Comparison of ENCODE assay signal across 2 cellular contexts in the genomic region with DNA sequence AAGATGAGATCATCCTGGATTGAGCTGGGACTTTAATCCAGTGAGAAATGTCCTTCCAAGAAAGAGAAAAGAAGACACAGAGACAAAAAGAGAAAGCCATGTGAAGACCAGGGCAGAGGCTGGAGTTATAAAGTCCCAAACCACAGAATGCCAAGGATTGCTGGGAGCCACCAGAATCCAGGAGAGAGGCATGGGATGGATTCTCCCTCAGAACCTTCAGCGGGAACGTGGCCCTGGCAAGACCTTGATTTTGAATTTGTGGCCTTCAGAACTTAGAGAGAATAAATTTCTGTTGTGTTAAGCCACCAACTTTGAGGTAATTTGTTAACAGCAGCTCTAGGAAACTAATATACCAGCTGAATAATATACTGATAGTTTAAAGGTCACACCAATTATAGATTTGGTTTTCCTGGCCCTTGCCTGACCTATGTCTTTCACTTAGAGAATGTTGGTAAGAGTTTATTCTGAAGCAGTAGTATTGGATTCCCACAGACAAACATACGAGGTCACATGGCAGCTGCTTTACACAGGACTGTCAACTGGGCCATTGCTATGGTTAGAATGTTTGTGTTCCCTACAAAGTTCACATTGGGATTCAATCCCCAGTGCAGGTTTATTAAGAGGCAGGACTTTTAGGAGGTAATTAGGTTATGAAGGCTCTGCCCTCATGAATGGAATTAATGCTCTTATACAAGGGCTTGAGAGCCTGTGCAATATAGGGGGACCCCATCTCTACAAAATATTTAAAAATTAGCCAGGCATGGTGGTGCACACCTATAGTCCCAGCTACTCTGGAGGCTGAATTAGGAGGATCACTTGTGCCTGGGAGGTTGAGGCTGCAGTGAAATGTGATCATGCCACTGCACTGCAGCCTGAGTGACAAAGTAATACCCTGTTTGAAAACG.
TF ChIP-seq lines count a peak whose summit lies in the region.

No MANE protein-coding gene starts in this region.

TF ChIP-seq in GM12878, 131 proteins besides CTCF, POLR2A, EP300 and RAD21 (continued from another document and continues in another):
- no peak for TF ChIP-seq NFIC (IDR thresholded peaks at IDR 0.05; ENCODE audit: low read depth, low read length)
- TF ChIP-seq MTA2 (IDR thresholded peaks at IDR 0.05; ENCODE audit: low read depth), result no peak
- TF ChIP-seq NRF1 (conservative IDR thresholded peaks at IDR 0.05; ENCODE audit: low read depth, low read length), result no peak
- TF ChIP-seq NKRF (conservative IDR thresholded peaks at IDR 0.05), result no peak
- TF ChIP-seq, protein P1, sequence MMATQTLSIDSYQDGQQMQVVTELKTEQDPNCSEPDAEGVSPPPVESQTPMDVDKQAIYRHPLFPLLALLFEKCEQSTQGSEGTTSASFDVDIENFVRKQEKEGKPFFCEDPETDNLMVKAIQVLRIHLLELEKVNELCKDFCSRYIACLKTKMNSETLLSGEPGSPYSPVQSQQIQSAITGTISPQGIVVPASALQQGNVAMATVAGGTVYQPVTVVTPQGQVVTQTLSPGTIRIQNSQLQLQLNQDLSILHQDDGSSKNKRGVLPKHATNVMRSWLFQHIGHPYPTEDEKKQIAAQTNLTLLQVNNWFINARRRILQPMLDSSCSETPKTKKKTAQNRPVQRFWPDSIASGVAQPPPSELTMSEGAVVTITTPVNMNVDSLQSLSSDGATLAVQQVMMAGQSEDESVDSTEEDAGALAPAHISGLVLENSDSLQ (IDR thresholded peaks at IDR 0.05), result no peak
- TF ChIP-seq ZNF207 (IDR thresholded peaks at IDR 0.05; ENCODE audit: borderline replicate concordance), result no peak
- TF ChIP-seq JUNB (IDR thresholded peaks at IDR 0.05), result no peak
- no peak for TF ChIP-seq ZSCAN29 (IDR thresholded peaks at IDR 0.05)
- no peak for TF ChIP-seq YBX1 (IDR thresholded peaks at IDR 0.05)
- no peak for TF ChIP-seq CBFB (IDR thresholded peaks at IDR 0.05; ENCODE audit: low read depth)
- TF ChIP-seq NR2C1 (IDR thresholded peaks at IDR 0.05), result no peak
- TF ChIP-seq, protein P2, sequence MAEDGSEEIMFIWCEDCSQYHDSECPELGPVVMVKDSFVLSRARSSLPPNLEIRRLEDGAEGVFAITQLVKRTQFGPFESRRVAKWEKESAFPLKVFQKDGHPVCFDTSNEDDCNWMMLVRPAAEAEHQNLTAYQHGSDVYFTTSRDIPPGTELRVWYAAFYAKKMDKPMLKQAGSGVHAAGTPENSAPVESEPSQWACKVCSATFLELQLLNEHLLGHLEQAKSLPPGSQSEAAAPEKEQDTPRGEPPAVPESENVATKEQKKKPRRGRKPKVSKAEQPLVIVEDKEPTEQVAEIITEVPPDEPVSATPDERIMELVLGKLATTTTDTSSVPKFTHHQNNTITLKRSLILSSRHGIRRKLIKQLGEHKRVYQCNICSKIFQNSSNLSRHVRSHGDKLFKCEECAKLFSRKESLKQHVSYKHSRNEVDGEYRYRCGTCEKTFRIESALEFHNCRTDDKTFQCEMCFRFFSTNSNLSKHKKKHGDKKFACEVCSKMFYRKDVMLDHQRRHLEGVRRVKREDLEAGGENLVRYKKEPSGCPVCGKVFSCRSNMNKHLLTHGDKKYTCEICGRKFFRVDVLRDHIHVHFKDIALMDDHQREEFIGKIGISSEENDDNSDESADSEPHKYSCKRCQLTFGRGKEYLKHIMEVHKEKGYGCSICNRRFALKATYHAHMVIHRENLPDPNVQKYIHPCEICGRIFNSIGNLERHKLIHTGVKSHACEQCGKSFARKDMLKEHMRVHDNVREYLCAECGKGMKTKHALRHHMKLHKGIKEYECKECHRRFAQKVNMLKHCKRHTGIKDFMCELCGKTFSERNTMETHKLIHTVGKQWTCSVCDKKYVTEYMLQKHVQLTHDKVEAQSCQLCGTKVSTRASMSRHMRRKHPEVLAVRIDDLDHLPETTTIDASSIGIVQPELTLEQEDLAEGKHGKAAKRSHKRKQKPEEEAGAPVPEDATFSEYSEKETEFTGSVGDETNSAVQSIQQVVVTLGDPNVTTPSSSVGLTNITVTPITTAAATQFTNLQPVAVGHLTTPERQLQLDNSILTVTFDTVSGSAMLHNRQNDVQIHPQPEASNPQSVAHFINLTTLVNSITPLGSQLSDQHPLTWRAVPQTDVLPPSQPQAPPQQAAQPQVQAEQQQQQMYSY (CRISPR knock-in tag; IDR thresholded peaks at IDR 0.05), result no peak
- TF ChIP-seq, protein P3, sequence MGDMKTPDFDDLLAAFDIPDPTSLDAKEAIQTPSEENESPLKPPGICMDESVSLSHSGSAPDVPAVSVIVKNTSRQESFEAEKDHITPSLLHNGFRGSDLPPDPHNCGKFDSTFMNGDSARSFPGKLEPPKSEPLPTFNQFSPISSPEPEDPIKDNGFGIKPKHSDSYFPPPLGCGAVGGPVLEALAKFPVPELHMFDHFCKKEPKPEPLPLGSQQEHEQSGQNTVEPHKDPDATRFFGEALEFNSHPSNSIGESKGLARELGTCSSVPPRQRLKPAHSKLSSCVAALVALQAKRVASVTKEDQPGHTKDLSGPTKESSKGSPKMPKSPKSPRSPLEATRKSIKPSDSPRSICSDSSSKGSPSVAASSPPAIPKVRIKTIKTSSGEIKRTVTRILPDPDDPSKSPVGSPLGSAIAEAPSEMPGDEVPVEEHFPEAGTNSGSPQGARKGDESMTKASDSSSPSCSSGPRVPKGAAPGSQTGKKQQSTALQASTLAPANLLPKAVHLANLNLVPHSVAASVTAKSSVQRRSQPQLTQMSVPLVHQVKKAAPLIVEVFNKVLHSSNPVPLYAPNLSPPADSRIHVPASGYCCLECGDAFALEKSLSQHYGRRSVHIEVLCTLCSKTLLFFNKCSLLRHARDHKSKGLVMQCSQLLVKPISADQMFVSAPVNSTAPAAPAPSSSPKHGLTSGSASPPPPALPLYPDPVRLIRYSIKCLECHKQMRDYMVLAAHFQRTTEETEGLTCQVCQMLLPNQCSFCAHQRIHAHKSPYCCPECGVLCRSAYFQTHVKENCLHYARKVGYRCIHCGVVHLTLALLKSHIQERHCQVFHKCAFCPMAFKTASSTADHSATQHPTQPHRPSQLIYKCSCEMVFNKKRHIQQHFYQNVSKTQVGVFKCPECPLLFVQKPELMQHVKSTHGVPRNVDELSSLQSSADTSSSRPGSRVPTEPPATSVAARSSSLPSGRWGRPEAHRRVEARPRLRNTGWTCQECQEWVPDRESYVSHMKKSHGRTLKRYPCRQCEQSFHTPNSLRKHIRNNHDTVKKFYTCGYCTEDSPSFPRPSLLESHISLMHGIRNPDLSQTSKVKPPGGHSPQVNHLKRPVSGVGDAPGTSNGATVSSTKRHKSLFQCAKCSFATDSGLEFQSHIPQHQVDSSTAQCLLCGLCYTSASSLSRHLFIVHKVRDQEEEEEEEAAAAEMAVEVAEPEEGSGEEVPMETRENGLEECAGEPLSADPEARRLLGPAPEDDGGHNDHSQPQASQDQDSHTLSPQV (IDR thresholded peaks at IDR 0.05), result no peak

TF ChIP-seq in liver, 16 proteins besides CTCF, POLR2A, EP300 and RAD21 (continued from another document):
- TF ChIP-seq ZBTB33 (IDR thresholded peaks at IDR 0.05) (no peak), NR2F2 (IDR thresholded peaks at IDR 0.05) (no peak), RXRA (IDR thresholded peaks at IDR 0.05) (peak; percentile 30 to 33), HNF4A (conservative IDR thresholded peaks at IDR 0.05) (peak; percentile 10 to 24), SP1 (IDR thresholded peaks at IDR 0.05) (peak; percentile 31), MAX (IDR thresholded peaks at IDR 0.05) (no peak)
- TF ChIP-seq, protein P4, sequence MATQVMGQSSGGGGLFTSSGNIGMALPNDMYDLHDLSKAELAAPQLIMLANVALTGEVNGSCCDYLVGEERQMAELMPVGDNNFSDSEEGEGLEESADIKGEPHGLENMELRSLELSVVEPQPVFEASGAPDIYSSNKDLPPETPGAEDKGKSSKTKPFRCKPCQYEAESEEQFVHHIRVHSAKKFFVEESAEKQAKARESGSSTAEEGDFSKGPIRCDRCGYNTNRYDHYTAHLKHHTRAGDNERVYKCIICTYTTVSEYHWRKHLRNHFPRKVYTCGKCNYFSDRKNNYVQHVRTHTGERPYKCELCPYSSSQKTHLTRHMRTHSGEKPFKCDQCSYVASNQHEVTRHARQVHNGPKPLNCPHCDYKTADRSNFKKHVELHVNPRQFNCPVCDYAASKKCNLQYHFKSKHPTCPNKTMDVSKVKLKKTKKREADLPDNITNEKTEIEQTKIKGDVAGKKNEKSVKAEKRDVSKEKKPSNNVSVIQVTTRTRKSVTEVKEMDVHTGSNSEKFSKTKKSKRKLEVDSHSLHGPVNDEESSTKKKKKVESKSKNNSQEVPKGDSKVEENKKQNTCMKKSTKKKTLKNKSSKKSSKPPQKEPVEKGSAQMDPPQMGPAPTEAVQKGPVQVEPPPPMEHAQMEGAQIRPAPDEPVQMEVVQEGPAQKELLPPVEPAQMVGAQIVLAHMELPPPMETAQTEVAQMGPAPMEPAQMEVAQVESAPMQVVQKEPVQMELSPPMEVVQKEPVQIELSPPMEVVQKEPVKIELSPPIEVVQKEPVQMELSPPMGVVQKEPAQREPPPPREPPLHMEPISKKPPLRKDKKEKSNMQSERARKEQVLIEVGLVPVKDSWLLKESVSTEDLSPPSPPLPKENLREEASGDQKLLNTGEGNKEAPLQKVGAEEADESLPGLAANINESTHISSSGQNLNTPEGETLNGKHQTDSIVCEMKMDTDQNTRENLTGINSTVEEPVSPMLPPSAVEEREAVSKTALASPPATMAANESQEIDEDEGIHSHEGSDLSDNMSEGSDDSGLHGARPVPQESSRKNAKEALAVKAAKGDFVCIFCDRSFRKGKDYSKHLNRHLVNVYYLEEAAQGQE (IDR thresholded peaks at IDR 0.05), result no peak
